2 cellular contexts compared by ENCODE assay signal in genomic region chr6:47376930-47377329, GRCh38.
TF ChIP-seq lines count a peak whose summit lies in the region.

No MANE protein-coding gene starts in this region.

TF ChIP-seq in HepG2, 621 proteins besides CTCF, POLR2A, EP300 and RAD21 (continued from another document and continues in another):
- no peak for TF ChIP-seq SNAPC4 (CRISPR knock-in tag; IDR thresholded peaks at IDR 0.05)
- no peak for TF ChIP-seq ZFX (CRISPR knock-in tag; IDR thresholded peaks at IDR 0.05; ENCODE audit: low read depth)
- TF ChIP-seq ZNF543 (CRISPR knock-in tag; IDR thresholded peaks at IDR 0.05), result no peak
- no peak for TF ChIP-seq ZNF766 (CRISPR knock-in tag; IDR thresholded peaks at IDR 0.05; ENCODE audit: borderline replicate concordance)
- TF ChIP-seq TAF1 (CRISPR knock-in tag; IDR thresholded peaks at IDR 0.05), result no peak
- no peak for TF ChIP-seq ZNF296 (CRISPR knock-in tag; conservative IDR thresholded peaks at IDR 0.05)
- TF ChIP-seq KDM4B (CRISPR knock-in tag; IDR thresholded peaks at IDR 0.05), result no peak
- no peak for TF ChIP-seq CEBPZ (IDR thresholded peaks at IDR 0.05; ENCODE audit: low read length)
- no peak for TF ChIP-seq SIX1 (CRISPR knock-in tag; IDR thresholded peaks at IDR 0.05; ENCODE audit: borderline replicate concordance)
- TF ChIP-seq ZNF18 (CRISPR knock-in tag; IDR thresholded peaks at IDR 0.05; ENCODE audit: insufficient replicate concordance), result no peak
- no peak for TF ChIP-seq GABPA (IDR thresholded peaks at IDR 0.05; ENCODE audit: low read depth, low read length)
- TF ChIP-seq GABPA (CRISPR knock-in tag; IDR thresholded peaks at IDR 0.05; ENCODE audit: low read depth), result no peak
- TF ChIP-seq MTF1 (CRISPR knock-in tag; IDR thresholded peaks at IDR 0.05), result no peak
- TF ChIP-seq ZBTB37 (CRISPR knock-in tag; IDR thresholded peaks at IDR 0.05), result no peak

TF ChIP-seq in WTC11, 78 proteins besides CTCF, POLR2A, EP300 and RAD21 (continued from another document):
- TF ChIP-seq PREB (CRISPR knock-in tag; IDR thresholded peaks at IDR 0.05; ENCODE audit: borderline replicate concordance) (no peak), SP1 (CRISPR knock-in tag; conservative IDR thresholded peaks at IDR 0.05) (no peak), TEAD4 (CRISPR knock-in tag; IDR thresholded peaks at IDR 0.05) (no peak), FOXP1 (CRISPR knock-in tag; IDR thresholded peaks at IDR 0.05; ENCODE audit: borderline replicate concordance) (no peak), ELF4 (CRISPR knock-in tag; IDR thresholded peaks at IDR 0.05; ENCODE audit: low read depth) (no peak)
